ENCODE assay signal across 14 cellular contexts in genomic region chr1:245045087-245045881, GRCh38.
DNase-seq lines count a peak whose midpoint lies in the region; ATAC-seq and TF ChIP-seq lines count a peak whose summit lies in the region.
"Had no signal": no experiment of that assay in that cellular context is flagged by ENCODE, and none has a peak within 500 bp of the region (broad histone marks: within the 10 kb centered on the region; RNA-seq: fewer than 3 reads in every experiment).

No MANE protein-coding gene starts in this region.

- no peaks in the 10 kb centered on the region for H3K36me3 ChIP-seq in endodermal cell (ENCODE audit: control insufficient read depth, insufficient read depth, low read length)

- H3K9ac ChIP-seq in endodermal cell (ENCODE audit: extremely low read depth, low read length, poor library complexity, severe bottlenecking) = no peak overlapping the region

- DNase-seq in AG08396 (ENCODE audit: low spot score) (peak; percentile 16), NCI-H69 (lab: John Stamatoyannopoulos, UW) (peak; percentile 12), endodermal cell (peak; percentile 67), lung microvascular endothelial cell (ENCODE audit: low read depth in 2 of 2) (peak; percentile 5 to 8), mesothelial cell of epicardium (ENCODE audit: low spot score in 2 of 2, unreplicated experiment in 2 of 2) (no peak), iPS-NIHi7 (ENCODE audit: extremely low spot score) (no peak)
- no peak for DNase-seq in activated CD4-positive, alpha-beta T cell treated with anti-CD3 and anti-CD28 coated beads, Interleukin-2, amount 50 U/mL, for 1 hour
- DNase-seq: activated CD4-positive, alpha-beta T cell treated with anti-CD3 and anti-CD28 coated beads, Interleukin-2, amount 50 U/mL, for 48 hours; erythroblast; NCI-H1694; stimulated activated naive CD4-positive, alpha-beta T cell treated with Interleukin-2 at 50 U/mL for 16 hours had no signal

- H3K27me3 ChIP-seq in endodermal cell (ENCODE audit: control insufficient read depth, insufficient read depth, low read length, poor library complexity, severe bottlenecking) = no peaks in the 10 kb centered on the region
- H3K27me3 ChIP-seq: BLaER1 treated with 17β-estradiol and CSF1 and Interleukin-3, amounts not matched to agents 10 nM and 100 nM had no signal

- no peak overlapping the region for H3K27ac Mint-ChIP-seq in endodermal cell
- no peak overlapping the region for H3K27ac Mint-ChIP-seq in mesothelial cell of epicardium

- H3K9me3 Mint-ChIP-seq in endodermal cell = no peaks in the 10 kb centered on the region
- no peaks in the 10 kb centered on the region for H3K9me3 Mint-ChIP-seq in mesothelial cell of epicardium

- H3K27me3 Mint-ChIP-seq in endodermal cell (ENCODE audit: insufficient read depth) = no peaks in the 10 kb centered on the region
- H3K27me3 Mint-ChIP-seq in mesothelial cell of epicardium (ENCODE audit: low read depth) = no peaks in the 10 kb centered on the region

- peaks cover 26% of the 10 kb centered on the region for H3K4me1 Mint-ChIP-seq in endodermal cell
- H3K4me1 Mint-ChIP-seq in mesothelial cell of epicardium = peaks cover 18% of the 10 kb centered on the region

- no peak for ATAC-seq in GM18502 (IDR thresholded peaks at IDR 0.05; ENCODE audit: poor library complexity, unreplicated experiment)

- no peak overlapping the region for H3K27ac ChIP-seq in endodermal cell (ENCODE audit: low read depth, low read length)
- H3K27ac ChIP-seq: BLaER1 treated with 17β-estradiol and CSF1 and Interleukin-3, amounts not matched to agents 10 nM and 100 nM had no signal

- H3K4me3 Mint-ChIP-seq in endodermal cell (no peak overlapping the region), mesothelial cell of epicardium (no peak overlapping the region)

- no peaks in the 10 kb centered on the region for H3K36me3 Mint-ChIP-seq in endodermal cell (ENCODE audit: low read depth)
- H3K36me3 Mint-ChIP-seq in mesothelial cell of epicardium = no peaks in the 10 kb centered on the region

- WGBS in endodermal cell (ENCODE audit: insufficient coverage in 1 of 2, insufficient read length in 1 of 2), 2 experiments = 89 to 98% methylated on average over 7 to 9 of the region's 9 CpGs

- no peak overlapping the region for H3K4me3 ChIP-seq in endodermal cell (ENCODE audit: low read length)
- H3K4me3 ChIP-seq: BLaER1 treated with 17β-estradiol and CSF1 and Interleukin-3, amounts not matched to agents 10 nM and 100 nM; lung had no signal

- TF ChIP-seq CTCF in endodermal cell (conservative IDR thresholded peaks at IDR 0.05) = no peak
- no peak for TF ChIP-seq CTCF in mesothelial cell of epicardium (IDR thresholded peaks at IDR 0.05; ENCODE audit: unreplicated experiment)

- no peaks in the 10 kb centered on the region for H3K9me3 ChIP-seq in endodermal cell (ENCODE audit: control insufficient read depth, low read length)
- H3K9me3 ChIP-seq: BLaER1 treated with 17β-estradiol and CSF1 and Interleukin-3, amounts not matched to agents 10 nM and 100 nM had no signal

- peaks cover 16% of the 10 kb centered on the region for H3K4me1 ChIP-seq in endodermal cell (ENCODE audit: control insufficient read depth, insufficient read depth, low read length)

Comparison
In these comparisons a context has a peak if more than half of its experiments do, and no peak if none do; other contexts are left out.
1. DNase-seq: peak in AG08396 (single experiment), NCI-H69 (single experiment), endodermal cell (single experiment) and lung microvascular endothelial cell (2 of 2); none in activated CD4-positive, alpha-beta T cell treated with anti-CD3 and anti-CD28 coated beads, Interleukin-2, amount 50 U/mL, for 1 hour (single experiment), mesothelial cell of epicardium (0 of 2) and iPS-NIHi7 (single experiment).